Comparison of ENCODE assay signal across 1 cellular context in the genomic region with DNA sequence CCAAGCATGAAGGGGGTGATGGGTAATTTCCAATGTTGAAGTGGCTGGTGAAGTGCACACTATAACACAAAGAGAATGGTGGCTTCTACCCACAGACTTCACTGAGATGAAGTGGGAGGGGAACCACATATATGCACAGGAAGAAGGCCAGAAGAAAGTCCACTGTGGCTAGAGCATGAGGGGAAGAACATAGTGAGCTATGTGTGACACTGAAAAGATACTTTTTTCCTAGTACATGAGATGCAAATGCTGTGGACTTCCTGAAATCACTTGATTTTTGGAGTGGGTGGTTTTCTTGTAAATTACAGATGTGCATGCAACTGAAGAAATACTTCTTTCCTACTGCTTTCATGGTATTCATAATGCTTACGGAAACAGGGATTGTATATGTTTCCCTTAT.
TF ChIP-seq lines count a peak whose summit lies in the region.

No MANE protein-coding gene starts in this region.

TF ChIP-seq in GM12878, 131 proteins besides CTCF, POLR2A, EP300 and RAD21 (continued from another document):
- TF ChIP-seq, protein P1, sequence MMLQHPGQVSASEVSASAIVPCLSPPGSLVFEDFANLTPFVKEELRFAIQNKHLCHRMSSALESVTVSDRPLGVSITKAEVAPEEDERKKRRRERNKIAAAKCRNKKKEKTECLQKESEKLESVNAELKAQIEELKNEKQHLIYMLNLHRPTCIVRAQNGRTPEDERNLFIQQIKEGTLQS (IDR thresholded peaks at IDR 0.05; ENCODE audit: borderline replicate concordance, extremely low read depth, low read depth, low read length) = no peak
- peak; percentile 55; the same call in 1 of the 2 replicates for TF ChIP-seq MTA3 (IDR thresholded peaks at IDR 0.05; ENCODE audit: borderline replicate concordance, low read length)
- peak; percentile 67 for TF ChIP-seq MEF2B (IDR thresholded peaks at IDR 0.05; ENCODE audit: partially characterized antibody, poor library complexity, severe bottlenecking)
- TF ChIP-seq CREB1 (IDR thresholded peaks at IDR 0.05; ENCODE audit: low read depth) = peak; percentile 55
- TF ChIP-seq, protein P2, sequence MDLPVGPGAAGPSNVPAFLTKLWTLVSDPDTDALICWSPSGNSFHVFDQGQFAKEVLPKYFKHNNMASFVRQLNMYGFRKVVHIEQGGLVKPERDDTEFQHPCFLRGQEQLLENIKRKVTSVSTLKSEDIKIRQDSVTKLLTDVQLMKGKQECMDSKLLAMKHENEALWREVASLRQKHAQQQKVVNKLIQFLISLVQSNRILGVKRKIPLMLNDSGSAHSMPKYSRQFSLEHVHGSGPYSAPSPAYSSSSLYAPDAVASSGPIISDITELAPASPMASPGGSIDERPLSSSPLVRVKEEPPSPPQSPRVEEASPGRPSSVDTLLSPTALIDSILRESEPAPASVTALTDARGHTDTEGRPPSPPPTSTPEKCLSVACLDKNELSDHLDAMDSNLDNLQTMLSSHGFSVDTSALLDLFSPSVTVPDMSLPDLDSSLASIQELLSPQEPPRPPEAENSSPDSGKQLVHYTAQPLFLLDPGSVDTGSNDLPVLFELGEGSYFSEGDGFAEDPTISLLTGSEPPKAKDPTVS (IDR thresholded peaks at IDR 0.05; ENCODE audit: low read depth, low read length) = no peak
- TF ChIP-seq CBFB (IDR thresholded peaks at IDR 0.05; ENCODE audit: low read depth) = peak; percentile 46; the same call in 1 of the 2 replicates
- TF ChIP-seq, protein P3, sequence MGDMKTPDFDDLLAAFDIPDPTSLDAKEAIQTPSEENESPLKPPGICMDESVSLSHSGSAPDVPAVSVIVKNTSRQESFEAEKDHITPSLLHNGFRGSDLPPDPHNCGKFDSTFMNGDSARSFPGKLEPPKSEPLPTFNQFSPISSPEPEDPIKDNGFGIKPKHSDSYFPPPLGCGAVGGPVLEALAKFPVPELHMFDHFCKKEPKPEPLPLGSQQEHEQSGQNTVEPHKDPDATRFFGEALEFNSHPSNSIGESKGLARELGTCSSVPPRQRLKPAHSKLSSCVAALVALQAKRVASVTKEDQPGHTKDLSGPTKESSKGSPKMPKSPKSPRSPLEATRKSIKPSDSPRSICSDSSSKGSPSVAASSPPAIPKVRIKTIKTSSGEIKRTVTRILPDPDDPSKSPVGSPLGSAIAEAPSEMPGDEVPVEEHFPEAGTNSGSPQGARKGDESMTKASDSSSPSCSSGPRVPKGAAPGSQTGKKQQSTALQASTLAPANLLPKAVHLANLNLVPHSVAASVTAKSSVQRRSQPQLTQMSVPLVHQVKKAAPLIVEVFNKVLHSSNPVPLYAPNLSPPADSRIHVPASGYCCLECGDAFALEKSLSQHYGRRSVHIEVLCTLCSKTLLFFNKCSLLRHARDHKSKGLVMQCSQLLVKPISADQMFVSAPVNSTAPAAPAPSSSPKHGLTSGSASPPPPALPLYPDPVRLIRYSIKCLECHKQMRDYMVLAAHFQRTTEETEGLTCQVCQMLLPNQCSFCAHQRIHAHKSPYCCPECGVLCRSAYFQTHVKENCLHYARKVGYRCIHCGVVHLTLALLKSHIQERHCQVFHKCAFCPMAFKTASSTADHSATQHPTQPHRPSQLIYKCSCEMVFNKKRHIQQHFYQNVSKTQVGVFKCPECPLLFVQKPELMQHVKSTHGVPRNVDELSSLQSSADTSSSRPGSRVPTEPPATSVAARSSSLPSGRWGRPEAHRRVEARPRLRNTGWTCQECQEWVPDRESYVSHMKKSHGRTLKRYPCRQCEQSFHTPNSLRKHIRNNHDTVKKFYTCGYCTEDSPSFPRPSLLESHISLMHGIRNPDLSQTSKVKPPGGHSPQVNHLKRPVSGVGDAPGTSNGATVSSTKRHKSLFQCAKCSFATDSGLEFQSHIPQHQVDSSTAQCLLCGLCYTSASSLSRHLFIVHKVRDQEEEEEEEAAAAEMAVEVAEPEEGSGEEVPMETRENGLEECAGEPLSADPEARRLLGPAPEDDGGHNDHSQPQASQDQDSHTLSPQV (IDR thresholded peaks at IDR 0.05) = 0 out of 2 replicates have a peak, but pooled peaks have one; percentile 14
- TF ChIP-seq PAX8 (IDR thresholded peaks at IDR 0.05) = 0 out of 2 replicates have a peak, but pooled peaks have one; percentile 49
- TF ChIP-seq IKZF1 (conservative IDR thresholded peaks at IDR 0.05) = peak; percentile 81
- TF ChIP-seq BHLHE40 (IDR thresholded peaks at IDR 0.05; ENCODE audit: borderline replicate concordance in 1 of 2, low read depth in 2 of 2, low read length in 1 of 2) = no peak
- TF ChIP-seq, protein P4, sequence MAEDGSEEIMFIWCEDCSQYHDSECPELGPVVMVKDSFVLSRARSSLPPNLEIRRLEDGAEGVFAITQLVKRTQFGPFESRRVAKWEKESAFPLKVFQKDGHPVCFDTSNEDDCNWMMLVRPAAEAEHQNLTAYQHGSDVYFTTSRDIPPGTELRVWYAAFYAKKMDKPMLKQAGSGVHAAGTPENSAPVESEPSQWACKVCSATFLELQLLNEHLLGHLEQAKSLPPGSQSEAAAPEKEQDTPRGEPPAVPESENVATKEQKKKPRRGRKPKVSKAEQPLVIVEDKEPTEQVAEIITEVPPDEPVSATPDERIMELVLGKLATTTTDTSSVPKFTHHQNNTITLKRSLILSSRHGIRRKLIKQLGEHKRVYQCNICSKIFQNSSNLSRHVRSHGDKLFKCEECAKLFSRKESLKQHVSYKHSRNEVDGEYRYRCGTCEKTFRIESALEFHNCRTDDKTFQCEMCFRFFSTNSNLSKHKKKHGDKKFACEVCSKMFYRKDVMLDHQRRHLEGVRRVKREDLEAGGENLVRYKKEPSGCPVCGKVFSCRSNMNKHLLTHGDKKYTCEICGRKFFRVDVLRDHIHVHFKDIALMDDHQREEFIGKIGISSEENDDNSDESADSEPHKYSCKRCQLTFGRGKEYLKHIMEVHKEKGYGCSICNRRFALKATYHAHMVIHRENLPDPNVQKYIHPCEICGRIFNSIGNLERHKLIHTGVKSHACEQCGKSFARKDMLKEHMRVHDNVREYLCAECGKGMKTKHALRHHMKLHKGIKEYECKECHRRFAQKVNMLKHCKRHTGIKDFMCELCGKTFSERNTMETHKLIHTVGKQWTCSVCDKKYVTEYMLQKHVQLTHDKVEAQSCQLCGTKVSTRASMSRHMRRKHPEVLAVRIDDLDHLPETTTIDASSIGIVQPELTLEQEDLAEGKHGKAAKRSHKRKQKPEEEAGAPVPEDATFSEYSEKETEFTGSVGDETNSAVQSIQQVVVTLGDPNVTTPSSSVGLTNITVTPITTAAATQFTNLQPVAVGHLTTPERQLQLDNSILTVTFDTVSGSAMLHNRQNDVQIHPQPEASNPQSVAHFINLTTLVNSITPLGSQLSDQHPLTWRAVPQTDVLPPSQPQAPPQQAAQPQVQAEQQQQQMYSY (CRISPR knock-in tag; IDR thresholded peaks at IDR 0.05) = no peak
- TF ChIP-seq MEF2A (IDR thresholded peaks at IDR 0.05; ENCODE audit: insufficient read depth, low read depth, low read length) = 0 out of 2 replicates have a peak, but pooled peaks have one; percentile 22
- TF ChIP-seq RFX5 (IDR thresholded peaks at IDR 0.05; ENCODE audit: low read depth, low read length) = no peak
- TF ChIP-seq, protein P5, sequence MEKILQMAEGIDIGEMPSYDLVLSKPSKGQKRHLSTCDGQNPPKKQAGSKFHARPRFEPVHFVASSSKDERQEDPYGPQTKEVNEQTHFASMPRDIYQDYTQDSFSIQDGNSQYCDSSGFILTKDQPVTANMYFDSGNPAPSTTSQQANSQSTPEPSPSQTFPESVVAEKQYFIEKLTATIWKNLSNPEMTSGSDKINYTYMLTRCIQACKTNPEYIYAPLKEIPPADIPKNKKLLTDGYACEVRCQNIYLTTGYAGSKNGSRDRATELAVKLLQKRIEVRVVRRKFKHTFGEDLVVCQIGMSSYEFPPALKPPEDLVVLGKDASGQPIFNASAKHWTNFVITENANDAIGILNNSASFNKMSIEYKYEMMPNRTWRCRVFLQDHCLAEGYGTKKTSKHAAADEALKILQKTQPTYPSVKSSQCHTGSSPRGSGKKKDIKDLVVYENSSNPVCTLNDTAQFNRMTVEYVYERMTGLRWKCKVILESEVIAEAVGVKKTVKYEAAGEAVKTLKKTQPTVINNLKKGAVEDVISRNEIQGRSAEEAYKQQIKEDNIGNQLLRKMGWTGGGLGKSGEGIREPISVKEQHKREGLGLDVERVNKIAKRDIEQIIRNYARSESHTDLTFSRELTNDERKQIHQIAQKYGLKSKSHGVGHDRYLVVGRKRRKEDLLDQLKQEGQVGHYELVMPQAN (conservative IDR thresholded peaks at IDR 0.05) = peak; percentile 35; the same call in 1 of the 2 replicates
- peak; percentile 88 for TF ChIP-seq RUNX3 (IDR thresholded peaks at IDR 0.05; ENCODE audit: low read length)
- TF ChIP-seq SIX5 (IDR thresholded peaks at IDR 0.05; ENCODE audit: low read depth, low read length, severe bottlenecking) = no peak
- TF ChIP-seq MTA2 (IDR thresholded peaks at IDR 0.05; ENCODE audit: low read depth) = peak; percentile 76; the same call in 1 of the 2 replicates
- TF ChIP-seq, protein P6, sequence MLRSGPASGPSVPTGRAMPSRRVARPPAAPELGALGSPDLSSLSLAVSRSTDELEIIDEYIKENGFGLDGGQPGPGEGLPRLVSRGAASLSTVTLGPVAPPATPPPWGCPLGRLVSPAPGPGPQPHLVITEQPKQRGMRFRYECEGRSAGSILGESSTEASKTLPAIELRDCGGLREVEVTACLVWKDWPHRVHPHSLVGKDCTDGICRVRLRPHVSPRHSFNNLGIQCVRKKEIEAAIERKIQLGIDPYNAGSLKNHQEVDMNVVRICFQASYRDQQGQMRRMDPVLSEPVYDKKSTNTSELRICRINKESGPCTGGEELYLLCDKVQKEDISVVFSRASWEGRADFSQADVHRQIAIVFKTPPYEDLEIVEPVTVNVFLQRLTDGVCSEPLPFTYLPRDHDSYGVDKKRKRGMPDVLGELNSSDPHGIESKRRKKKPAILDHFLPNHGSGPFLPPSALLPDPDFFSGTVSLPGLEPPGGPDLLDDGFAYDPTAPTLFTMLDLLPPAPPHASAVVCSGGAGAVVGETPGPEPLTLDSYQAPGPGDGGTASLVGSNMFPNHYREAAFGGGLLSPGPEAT (IDR thresholded peaks at IDR 0.05; ENCODE audit: low read depth) = peak; percentile 85
- TF ChIP-seq, protein P7, sequence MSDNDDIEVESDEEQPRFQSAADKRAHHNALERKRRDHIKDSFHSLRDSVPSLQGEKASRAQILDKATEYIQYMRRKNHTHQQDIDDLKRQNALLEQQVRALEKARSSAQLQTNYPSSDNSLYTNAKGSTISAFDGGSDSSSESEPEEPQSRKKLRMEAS (IDR thresholded peaks at IDR 0.05; ENCODE audit: low read depth, low read length) = no peak
- TF ChIP-seq ZBED1 (IDR thresholded peaks at IDR 0.05; ENCODE audit: borderline replicate concordance) = no peak
- TF ChIP-seq SPI1 (IDR thresholded peaks at IDR 0.05; ENCODE audit: borderline replicate concordance, insufficient read depth, low read depth, low read length) = 0 out of 2 replicates have a peak, but pooled peaks have one; percentile 34
- TF ChIP-seq MXI1 (IDR thresholded peaks at IDR 0.05; ENCODE audit: low read depth, low read length) = no peak
- peak; percentile 68; the same call in 1 of the 2 replicates for TF ChIP-seq DPF2 (IDR thresholded peaks at IDR 0.05)
- TF ChIP-seq, protein P8, sequence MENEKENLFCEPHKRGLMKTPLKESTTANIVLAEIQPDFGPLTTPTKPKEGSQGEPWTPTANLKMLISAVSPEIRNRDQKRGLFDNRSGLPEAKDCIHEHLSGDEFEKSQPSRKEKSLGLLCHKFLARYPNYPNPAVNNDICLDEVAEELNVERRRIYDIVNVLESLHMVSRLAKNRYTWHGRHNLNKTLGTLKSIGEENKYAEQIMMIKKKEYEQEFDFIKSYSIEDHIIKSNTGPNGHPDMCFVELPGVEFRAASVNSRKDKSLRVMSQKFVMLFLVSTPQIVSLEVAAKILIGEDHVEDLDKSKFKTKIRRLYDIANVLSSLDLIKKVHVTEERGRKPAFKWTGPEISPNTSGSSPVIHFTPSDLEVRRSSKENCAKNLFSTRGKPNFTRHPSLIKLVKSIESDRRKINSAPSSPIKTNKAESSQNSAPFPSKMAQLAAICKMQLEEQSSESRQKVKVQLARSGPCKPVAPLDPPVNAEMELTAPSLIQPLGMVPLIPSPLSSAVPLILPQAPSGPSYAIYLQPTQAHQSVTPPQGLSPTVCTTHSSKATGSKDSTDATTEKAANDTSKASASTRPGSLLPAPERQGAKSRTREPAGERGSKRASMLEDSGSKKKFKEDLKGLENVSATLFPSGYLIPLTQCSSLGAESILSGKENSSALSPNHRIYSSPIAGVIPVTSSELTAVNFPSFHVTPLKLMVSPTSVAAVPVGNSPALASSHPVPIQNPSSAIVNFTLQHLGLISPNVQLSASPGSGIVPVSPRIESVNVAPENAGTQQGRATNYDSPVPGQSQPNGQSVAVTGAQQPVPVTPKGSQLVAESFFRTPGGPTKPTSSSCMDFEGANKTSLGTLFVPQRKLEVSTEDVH (IDR thresholded peaks at IDR 0.05; ENCODE audit: low read depth, partially characterized antibody) = no peak
- TF ChIP-seq RAD51 (IDR thresholded peaks at IDR 0.05) = no peak
- peak; percentile 58; the same call in 1 of the 2 replicates for TF ChIP-seq CREM (IDR thresholded peaks at IDR 0.05; ENCODE audit: low read depth)
- 0 out of 2 replicates have a peak, but pooled peaks have one; percentile 22 for TF ChIP-seq ZSCAN29 (IDR thresholded peaks at IDR 0.05)
- no peak for TF ChIP-seq SRF (IDR thresholded peaks at IDR 0.05; ENCODE audit: low read depth in 2 of 2, low read length in 2 of 2)
- TF ChIP-seq FOXM1 (IDR thresholded peaks at IDR 0.05; ENCODE audit: low read depth, low read length) = peak; percentile 63; the same call in 1 of the 2 replicates
- no peak; the same call in 1 of the 2 replicates for TF ChIP-seq PML (IDR thresholded peaks at IDR 0.05; ENCODE audit: low read length)
- peak; percentile 76; the same call in 1 of the 2 replicates for TF ChIP-seq NBN (IDR thresholded peaks at IDR 0.05)
- peak; percentile 48; the same call in 1 of the 2 replicates for TF ChIP-seq CHD2 (IDR thresholded peaks at IDR 0.05; ENCODE audit: borderline replicate concordance, low read depth, low read length)
- TF ChIP-seq KAT2A (conservative IDR thresholded peaks at IDR 0.05; ENCODE audit: control insufficient read depth, low read depth, low read length) = no peak
- TF ChIP-seq BCL11A (IDR thresholded peaks at IDR 0.05; ENCODE audit: low read depth, low read length) = peak; percentile 61; the same call in 1 of the 2 replicates
- TF ChIP-seq YY1 (IDR thresholded peaks at IDR 0.05; ENCODE audit: low read depth, low read length) = no peak
- no peak for TF ChIP-seq CBX3 (IDR thresholded peaks at IDR 0.05; ENCODE audit: borderline replicate concordance, low read depth)
